ENCODE assay signal across 2 cellular contexts in genomic region chr10:52525761-52526160, GRCh38.
TF ChIP-seq lines count a peak whose summit lies in the region.

No MANE protein-coding gene starts in this region.

TF ChIP-seq in IMR-90, 13 proteins besides CTCF, POLR2A, EP300 and RAD21 (continued from another document):
- no peak for TF ChIP-seq CEBPB (IDR thresholded peaks at IDR 0.05; ENCODE audit: low read depth, low read length)
- no peak for TF ChIP-seq ELK1 (IDR thresholded peaks at IDR 0.05; ENCODE audit: borderline replicate concordance, low read depth, low read length)
- TF ChIP-seq RFX5 (IDR thresholded peaks at IDR 0.05; ENCODE audit: low read depth, low read length), result no peak
- TF ChIP-seq USF2 (IDR thresholded peaks at IDR 0.05; ENCODE audit: low read depth, low read length), result no peak
- no peak for TF ChIP-seq MXI1 (IDR thresholded peaks at IDR 0.05; ENCODE audit: borderline replicate concordance, low read depth, low read length)
- no peak for TF ChIP-seq NFE2L2 (IDR thresholded peaks at IDR 0.05; ENCODE audit: low read depth, low read length)
- TF ChIP-seq MAFK (IDR thresholded peaks at IDR 0.05; ENCODE audit: low read depth, low read length), result no peak
- TF ChIP-seq FOS (IDR thresholded peaks at IDR 0.05; ENCODE audit: low read depth, low read length), result no peak
- TF ChIP-seq RCOR1 (IDR thresholded peaks at IDR 0.05; ENCODE audit: insufficient replicate concordance, low read length), result no peak
- TF ChIP-seq MAZ (IDR thresholded peaks at IDR 0.05; ENCODE audit: borderline replicate concordance, low read depth, low read length), result no peak
- TF ChIP-seq CHD1 (IDR thresholded peaks at IDR 0.05; ENCODE audit: low read depth, low read length), result no peak
- TF ChIP-seq SMC3 (IDR thresholded peaks at IDR 0.05; ENCODE audit: low read depth, low read length), result no peak

TF ChIP-seq in GM12891, 5 proteins besides CTCF, POLR2A, EP300 and RAD21 (continued from another document):
- TF ChIP-seq POLR2AphosphoS5 (IDR thresholded peaks at IDR 0.05; ENCODE audit: low read depth, low read length), result no peak
- TF ChIP-seq TAF1 (IDR thresholded peaks at IDR 0.05; ENCODE audit: low read depth, low read length), result no peak
- TF ChIP-seq SPI1 (IDR thresholded peaks at IDR 0.05; ENCODE audit: low read depth, low read length), result no peak
